In the genomic region with DNA sequence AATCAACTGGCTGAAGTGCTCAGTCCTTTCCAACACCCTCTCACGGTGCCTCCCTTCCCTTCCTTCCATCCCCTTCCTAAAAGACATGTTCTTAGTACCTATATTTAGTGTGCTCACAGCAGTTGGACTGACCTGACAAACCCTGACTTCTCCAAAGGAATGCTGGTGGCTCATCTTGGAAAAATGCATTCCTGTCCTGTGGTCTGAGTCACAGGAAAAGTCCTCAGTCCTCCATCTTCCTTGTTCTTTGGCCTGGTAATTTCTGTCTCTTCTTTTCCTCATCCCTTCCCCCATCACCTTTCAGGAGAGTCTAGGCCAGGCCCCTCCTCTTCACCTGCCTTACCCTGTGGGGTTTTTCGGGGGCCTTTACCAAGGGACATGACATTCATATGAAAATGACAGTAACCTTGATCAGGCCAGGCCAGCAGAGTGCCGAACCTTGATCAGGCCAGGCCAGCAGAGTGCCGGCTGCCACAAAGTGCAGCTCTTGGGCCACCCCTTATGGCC, we compare ENCODE assay signal across 13 cellular contexts. TPM values are rescaled to one million over a fixed set of nuclear protein-coding genes. Genes with fewer than 3 reads are reported as not detected.
DNase-seq lines count a peak whose midpoint lies in the region; ATAC-seq, FAIRE-seq and TF ChIP-seq lines count a peak whose summit lies in the region.
"Had no signal": no experiment of that assay in that cellular context is flagged by ENCODE, and none has a peak within 500 bp of the region (broad histone marks: within the 10 kb centered on the region; RNA-seq: fewer than 3 reads in every experiment).

No MANE protein-coding gene starts in this region.

- ATAC-seq in A549 (peak; percentile 58 to 69), HG03460 (IDR thresholded peaks at IDR 0.05; ENCODE audit: unreplicated experiment) (no peak)
- ATAC-seq: activated T-helper 17 cell treated with anti-CD3 and anti-CD28 coated beads, Interleukin-2, amount 50 U/mL, for 72 hours; natural killer cell had no signal

- H3K27ac ChIP-seq in A549 (peak overlapping the region; percentile 96 to 98), HUES6 (ENCODE audit: low read depth, low read length) (peak overlapping the region; percentile 84)
- H3K27ac ChIP-seq: tibial artery had no signal

- TF ChIP-seq CTCF in A549 (IDR thresholded peaks at IDR 0.05) (no peak), cardiac fibroblast (IDR thresholded peaks at IDR 0.05; ENCODE audit: low read depth, low read length) (no peak)

- WGBS in A549 (ENCODE audit: missing lambda C conversion rate): 11% methylated on average over 4 of the region's 4 CpGs

- peaks cover 25% of the 10 kb centered on the region for H3K4me1 Mint-ChIP-seq in T-helper 2 cell treated with Interferon-gamma antibody and Interleukin-4, amounts not matched to agents 5 μg/mL and 100 μg/mL, for 36 hours (ENCODE audit: low read depth)

- H3K4me3 ChIP-seq in A549 (peak overlapping the region; percentile 3; the same call in 2 of the 3 replicates), HUES6 (ENCODE audit: low read depth, low read length) (peak overlapping the region; percentile 54), cardiac fibroblast (replicated peaks in 1 of 2; ENCODE audit: low read depth in 2 of 2, low read length in 2 of 2) (no peak overlapping the region)
- H3K4me3 ChIP-seq: tibial artery had no signal

- no peak overlapping the region for H3K4me3 Mint-ChIP-seq in T-helper 2 cell treated with Interferon-gamma antibody and Interleukin-4, amounts not matched to agents 5 μg/mL and 100 μg/mL, for 36 hours
- H3K4me3 Mint-ChIP-seq: activated T-helper 17 cell treated with anti-CD3 and anti-CD28 coated beads, Interleukin-2, amount 50 U/mL, for 72 hours; natural killer cell had no signal

- H3K36me3 Mint-ChIP-seq in T-helper 2 cell treated with Interferon-gamma antibody and Interleukin-4, amounts not matched to agents 5 μg/mL and 100 μg/mL, for 36 hours (ENCODE audit: low read depth): peaks cover 18% of the 10 kb centered on the region
- H3K36me3 Mint-ChIP-seq: natural killer cell had no signal

- H3K9me3 Mint-ChIP-seq in T-helper 2 cell treated with Interferon-gamma antibody and Interleukin-4, amounts not matched to agents 5 μg/mL and 100 μg/mL, for 36 hours: no peaks in the 10 kb centered on the region
- H3K9me3 Mint-ChIP-seq: activated T-helper 17 cell treated with anti-CD3 and anti-CD28 coated beads, Interleukin-2, amount 50 U/mL, for 72 hours; natural killer cell had no signal

- peak in 1 of 2 experiments; percentile 61; a peak in 1 of 5 replicates for TF ChIP-seq EP300 in A549 (IDR thresholded peaks at IDR 0.05)

- no peak for TF ChIP-seq POLR2A in A549 (IDR thresholded peaks at IDR 0.05; ENCODE audit: low read length)

- H3K27ac Mint-ChIP-seq in T-helper 2 cell treated with Interferon-gamma antibody and Interleukin-4, amounts not matched to agents 5 μg/mL and 100 μg/mL, for 36 hours: no peak overlapping the region
- H3K27ac Mint-ChIP-seq: activated T-helper 17 cell treated with anti-CD3 and anti-CD28 coated beads, Interleukin-2, amount 50 U/mL, for 72 hours; natural killer cell had no signal

- POLR2A ChIA-PET in A549 (lab: Yijun Ruan, JAX): no interaction called here

- H3K9me3 ChIP-seq in A549 (no peaks in the 10 kb centered on the region), HUES6 (ENCODE audit: control insufficient read depth, insufficient read depth, low read depth, low read length) (no peaks in the 10 kb centered on the region)
- H3K9me3 ChIP-seq: BE2C, tibial artery had no signal

- H3K9ac ChIP-seq in HUES6 (ENCODE audit: low read length): peak overlapping the region; percentile 61

- peak overlapping the region; percentile 98 for H3K4me2 ChIP-seq in A549

- no peaks in the 10 kb centered on the region for H3K27me3 Mint-ChIP-seq in T-helper 2 cell treated with Interferon-gamma antibody and Interleukin-4, amounts not matched to agents 5 μg/mL and 100 μg/mL, for 36 hours (ENCODE audit: low read depth)
- H3K27me3 Mint-ChIP-seq: activated T-helper 17 cell treated with anti-CD3 and anti-CD28 coated beads, Interleukin-2, amount 50 U/mL, for 72 hours had no signal

- DNase-seq in A549 (ENCODE audit: low read depth in 1 of 2, low spot score in 1 of 2) (peak; percentile 83 to 91), cardiac fibroblast (ENCODE audit: low read depth in 2 of 2) (peak; percentile 82 to 95), kidney tubule cell (ENCODE audit: low spot score) (peak; percentile 99), NCI-H69 (lab: John Stamatoyannopoulos, UW) (no peak)
- no peak for DNase-seq in T-helper 2 cell treated with Interferon-gamma antibody and Interleukin-4, amounts not matched to agents 5 μg/mL and 100 μg/mL, for 36 hours (ENCODE audit: low spot score)
- DNase-seq in activated CD4-positive, alpha-beta T cell treated with anti-CD3 and anti-CD28 coated beads, Interleukin-2, amount 50 U/mL, for 1 hour: no peak
- DNase-seq: BE2C, natural killer cell, NCI-H526 treated with DMSO at 0.1 percent for 48 hours, tibial artery had no signal

- CTCF ChIA-PET in A549 (lab: Yijun Ruan, JAX): no interaction called here

- peak; percentile 77 for FAIRE-seq in A549 (lab: Jason Lieb, UNC)

- H3K4me1 ChIP-seq in A549: peaks cover 82% of the 10 kb centered on the region
- H3K4me1 ChIP-seq in HUES6 (ENCODE audit: control insufficient read depth, insufficient read depth, low read length): peaks cover 55% of the 10 kb centered on the region

- no peaks in the 10 kb centered on the region for H3K27me3 ChIP-seq in HUES6 (ENCODE audit: control insufficient read depth, insufficient read depth, low read length)
- H3K27me3 ChIP-seq: BE2C, tibial artery had no signal

- peaks cover 55% of the 10 kb centered on the region for H3K36me3 ChIP-seq in HUES6 (ENCODE audit: control insufficient read depth, insufficient read depth, low read length)

- TF ChIP-seq RAD21 in A549 (conservative IDR thresholded peaks at IDR 0.05 in 1 of 2, IDR thresholded peaks at IDR 0.05 in 1 of 2): peak; percentile 25 to 36; a peak in 3 of 5 replicates

TF ChIP-seq in A549, 52 proteins besides CTCF, POLR2A, EP300 and RAD21 (continues in another document):
- TF ChIP-seq PHF8 (IDR thresholded peaks at IDR 0.05; ENCODE audit: borderline replicate concordance, low read depth) (no peak), RFX5 (IDR thresholded peaks at IDR 0.05) (no peak), NFE2L2 (conservative IDR thresholded peaks at IDR 0.05; ENCODE audit: low read length) (no peak), KDM5A (IDR thresholded peaks at IDR 0.05) (no peak), CHD2 (IDR thresholded peaks at IDR 0.05; ENCODE audit: low read length, partially characterized antibody) (no peak), RARB (CRISPR knock-in tag; IDR thresholded peaks at IDR 0.05) (no peak), GATA3 (IDR thresholded peaks at IDR 0.05; ENCODE audit: borderline replicate concordance) (peak; percentile 75; the same call in 1 of the 2 replicates), KDM1A (IDR thresholded peaks at IDR 0.05; ENCODE audit: low read depth) (no peak), TFCP2L1 (CRISPR knock-in tag; IDR thresholded peaks at IDR 0.05) (no peak), FOSB (CRISPR knock-in tag; IDR thresholded peaks at IDR 0.05) (no peak), CEBPB (IDR thresholded peaks at IDR 0.05) (peak in 1 of 2 experiments; percentile 43; a peak in 1 of 4 replicates), MAX (IDR thresholded peaks at IDR 0.05) (peak; percentile 79), JUN (IDR thresholded peaks at IDR 0.05) (peak; percentile 75 to 76; a peak in 3 of 5 replicates), ESRRA (IDR thresholded peaks at IDR 0.05; ENCODE audit: borderline replicate concordance, low read length) (peak; percentile 51; the same call in 1 of the 2 replicates), HEYL (CRISPR knock-in tag; IDR thresholded peaks at IDR 0.05) (no peak), HOXB13 (CRISPR knock-in tag; IDR thresholded peaks at IDR 0.05; ENCODE audit: low read depth) (peak; percentile 77; the same call in 1 of the 2 replicates), HDAC2 (IDR thresholded peaks at IDR 0.05) (no peak), MAZ (IDR thresholded peaks at IDR 0.05; ENCODE audit: borderline replicate concordance, low read depth, low read length) (no peak), BHLHE40 (IDR thresholded peaks at IDR 0.05; ENCODE audit: low read depth, low read length) (no peak), SREBF2 (IDR thresholded peaks at IDR 0.05) (no peak), ZC3H11A (IDR thresholded peaks at IDR 0.05) (no peak), HOXA7 (CRISPR knock-in tag; IDR thresholded peaks at IDR 0.05) (no peak), EHF (CRISPR knock-in tag; IDR thresholded peaks at IDR 0.05) (peak; percentile 52; the same call in 1 of the 2 replicates), NPAS2 (CRISPR knock-in tag; IDR thresholded peaks at IDR 0.05; ENCODE audit: borderline replicate concordance) (no peak)
- TF ChIP-seq, protein P1, sequence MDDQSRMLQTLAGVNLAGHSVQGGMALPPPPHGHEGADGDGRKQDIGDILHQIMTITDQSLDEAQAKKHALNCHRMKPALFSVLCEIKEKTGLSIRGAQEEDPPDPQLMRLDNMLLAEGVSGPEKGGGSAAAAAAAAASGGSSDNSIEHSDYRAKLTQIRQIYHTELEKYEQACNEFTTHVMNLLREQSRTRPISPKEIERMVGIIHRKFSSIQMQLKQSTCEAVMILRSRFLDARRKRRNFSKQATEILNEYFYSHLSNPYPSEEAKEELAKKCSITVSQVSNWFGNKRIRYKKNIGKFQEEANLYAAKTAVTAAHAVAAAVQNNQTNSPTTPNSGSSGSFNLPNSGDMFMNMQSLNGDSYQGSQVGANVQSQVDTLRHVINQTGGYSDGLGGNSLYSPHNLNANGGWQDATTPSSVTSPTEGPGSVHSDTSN (IDR thresholded peaks at IDR 0.05): peak; percentile 54; the same call in 1 of the 2 replicates
- TF ChIP-seq, protein P2, sequence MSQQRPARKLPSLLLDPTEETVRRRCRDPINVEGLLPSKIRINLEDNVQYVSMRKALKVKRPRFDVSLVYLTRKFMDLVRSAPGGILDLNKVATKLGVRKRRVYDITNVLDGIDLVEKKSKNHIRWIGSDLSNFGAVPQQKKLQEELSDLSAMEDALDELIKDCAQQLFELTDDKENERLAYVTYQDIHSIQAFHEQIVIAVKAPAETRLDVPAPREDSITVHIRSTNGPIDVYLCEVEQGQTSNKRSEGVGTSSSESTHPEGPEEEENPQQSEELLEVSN (IDR thresholded peaks at IDR 0.05; ENCODE audit: borderline replicate concordance, low read depth): no peak

RNA-seq across cellular contexts. Expression of gene ATP1B1, which starts 7.2 kb away (rescaled TPM):
- polyA plus RNA-seq in A549 (2011; rRNA removed): 323 and 377 TPM in 2 replicates
- 74.7 and 88.8 TPM in 2 replicates for polyA plus RNA-seq in A549 (2012; cell fraction: cytosol; rRNA removed)
- 51.7 and 61.3 TPM in 2 replicates for polyA plus RNA-seq in A549 (2012; cell fraction: nucleus; rRNA removed)
- polyA plus RNA-seq in A549 (2017; fragmentation: RNase III; extraction: RNeasy Plus Mini Kit Qiagen cat#74134 plus additional on column Dnase treatment): 215 to 313 TPM (median 303 TPM) in 3 replicates
- 112 and 115 TPM in 2 replicates for polyA minus RNA-seq in A549 (2011; rRNA and poly(A)+ RNA removed)

Comparison
In these comparisons a context has a peak if more than half of its experiments do, and no peak if none do; other contexts are left out.
1. DNase-seq: peak in A549 (2 of 2), cardiac fibroblast (2 of 2) and kidney tubule cell (single experiment); none in T-helper 2 cell treated with Interferon-gamma antibody and Interleukin-4, amounts not matched to agents 5 μg/mL and 100 μg/mL, for 36 hours (single experiment), activated CD4-positive, alpha-beta T cell treated with anti-CD3 and anti-CD28 coated beads, Interleukin-2, amount 50 U/mL, for 1 hour (single experiment) and NCI-H69 (single experiment).
2. H3K4me3 ChIP-seq: peak in A549 (single experiment) and HUES6 (single experiment); none in cardiac fibroblast (0 of 2).